ENCODE assay signal across 8 cellular contexts in the genomic region with DNA sequence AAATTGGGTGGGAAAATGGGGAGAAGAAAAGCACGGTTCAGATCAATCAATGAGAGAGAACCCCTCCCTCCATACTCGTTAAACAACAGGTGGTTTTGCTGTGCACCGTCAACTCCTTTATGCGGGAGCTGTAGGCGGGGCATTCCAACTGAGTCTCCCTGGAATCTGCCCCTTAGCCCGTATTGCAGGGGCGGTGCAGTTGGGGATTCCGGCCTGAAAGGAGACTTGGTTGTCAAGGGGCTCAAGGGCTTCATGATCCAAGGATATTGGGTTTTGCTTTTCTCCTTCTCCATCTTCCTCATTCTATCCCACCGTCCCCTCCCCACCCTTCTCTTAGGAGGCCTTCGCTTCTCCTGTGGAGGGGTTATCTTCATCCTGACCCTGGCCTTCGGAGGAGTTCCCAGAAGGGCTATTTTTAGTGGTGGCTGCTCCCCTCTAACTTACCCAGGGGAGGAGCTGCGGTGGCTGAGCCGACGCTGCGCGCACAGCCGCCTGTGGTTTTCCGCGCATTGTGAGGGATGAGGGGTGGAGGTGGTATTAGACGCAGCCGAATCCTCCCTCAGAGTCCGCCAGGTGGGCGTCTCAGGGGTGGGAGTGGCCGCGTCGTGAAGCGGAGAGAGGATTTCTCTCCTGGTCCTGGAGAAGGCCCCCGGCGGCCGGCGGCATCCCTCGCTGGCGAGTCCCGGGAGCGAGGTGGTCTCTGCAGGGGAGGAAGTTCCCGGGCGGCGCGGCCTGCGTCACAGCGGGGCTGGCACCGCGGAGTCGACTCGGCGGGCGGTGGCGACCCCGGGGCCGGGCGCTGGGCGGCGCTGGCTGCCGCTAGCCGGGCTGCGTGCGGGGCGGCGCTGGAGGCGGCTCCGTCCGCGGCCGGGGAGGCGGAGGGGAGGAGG. TPM values are rescaled to one million over a fixed set of nuclear protein-coding genes. Genes with fewer than 3 reads are reported as not detected.
DNase-seq lines count a peak whose midpoint lies in the region; ATAC-seq and TF ChIP-seq lines count a peak whose summit lies in the region.

No MANE protein-coding gene starts in this region.

- H3K4me3 ChIP-seq in breast epithelium, result peak overlapping the region; percentile 81 to 94 (median 92)
- H3K4me3 ChIP-seq in spleen, result peak overlapping the region; percentile 63 to 91 (median 86)

- H3K27ac ChIP-seq in 22Rv1 (peak overlapping the region; percentile 40; the same call in 1 of the 2 replicates), VCaP (peak overlapping the region; percentile 69), breast epithelium (peak overlapping the region; percentile 80 to 90), spleen (peak overlapping the region; percentile 77 to 97 (median 95))

- DNase-seq in NCI-H2029 treated with DMSO at 0.1 percent for 48 hours (lab: John Stamatoyannopoulos, UW) (peak; percentile 24), breast epithelium (ENCODE audit: low spot score in 2 of 2) (peak; percentile 55 to 61), immature natural killer cell (peak; percentile 90 to 92 (median 91)), spleen (peak; percentile 99)

- 3 to 6% (median 4%) methylated on average over 22 to 65 of the region's 65 CpGs for WGBS in spleen, 5 donors

- H3K27me3 ChIP-seq in breast epithelium (no peaks in the 10 kb centered on the region), spleen (replicated peaks in 1 of 7) (no peaks in the 10 kb centered on the region)

- H3K4me1 ChIP-seq in breast epithelium (peaks cover 0 to 4% of the 10 kb centered on the region in 2 donors), spleen (peaks cover 5 to 79% (median 50%) of the 10 kb centered on the region in 6 donors)

- H3K27ac Mint-ChIP-seq in immature natural killer cell, result peak overlapping the region; percentile 92 to 98 (median 96)

- peaks cover 0 to 4% (median 0%) of the 10 kb centered on the region in 3 donors for H3K36me3 Mint-ChIP-seq in immature natural killer cell

- no peaks in the 10 kb centered on the region for H3K9me3 ChIP-seq in breast epithelium
- no peaks in the 10 kb centered on the region for H3K9me3 ChIP-seq in spleen

- H3K4me3 Mint-ChIP-seq in immature natural killer cell, result peak overlapping the region; percentile 91 to 96 (median 96)

- H3K4me1 Mint-ChIP-seq in immature natural killer cell, result peaks cover 47 to 69% of the 10 kb centered on the region in 2 donors

- H3K9me3 Mint-ChIP-seq in immature natural killer cell, result no peaks in the 10 kb centered on the region

- TF ChIP-seq CTCF in 22Rv1 (IDR thresholded peaks at IDR 0.05) (peak; percentile 92), VCaP (conservative IDR thresholded peaks at IDR 0.05) (peak; percentile 90), breast epithelium (IDR thresholded peaks at IDR 0.05) (peak in 2 of 3 donors; percentile 34 to 55), spleen (IDR thresholded peaks at IDR 0.05 in 8 of 11, conservative IDR thresholded peaks at IDR 0.05 in 3 of 11) (peak in 10 of 11 experiments; percentile 27 to 79 (median 63))

- peaks cover 4 to 18% (median 6%) of the 10 kb centered on the region in 3 donors for H3K27me3 Mint-ChIP-seq in immature natural killer cell (ENCODE audit: low read depth in 3 of 3)

- no peaks in the 10 kb centered on the region for H3K36me3 ChIP-seq in breast epithelium
- no peaks in the 10 kb centered on the region for H3K36me3 ChIP-seq in spleen

- intact Hi-C loops in breast epithelium (cut with DNase I; ENCODE audit: low total_unique reads), result no loop called here
- intact Hi-C loops in spleen (cut with DNase I; ENCODE audit: low total_unique reads), result loop anchor here (2.0 kb wide), 1 partner anchor 130 kb away; no protein-coding TSS in a partner anchor

- peak; percentile 87 for ATAC-seq in GM18498 (IDR thresholded peaks at IDR 0.05; ENCODE audit: unreplicated experiment)
- peak; percentile 79 for ATAC-seq in HG02943 (IDR thresholded peaks at IDR 0.05; ENCODE audit: low read depth, unreplicated experiment)

- no peak for TF ChIP-seq POLR2A in breast epithelium (IDR thresholded peaks at IDR 0.05)
- no peak for TF ChIP-seq POLR2A in spleen (IDR thresholded peaks at IDR 0.05)

RNA-seq across cellular contexts. Expression of gene LRRC8C, which starts 0.5 kb away (rescaled TPM):
- total RNA-seq in breast epithelium (10 to 100 TPM; 10.8 to 14.6 (median 12.9) TPM), spleen (10 to 100 TPM; 16.0 to 33.0 (median 27.8) TPM)
- polyA plus RNA-seq in immature natural killer cell (1 to 10 TPM; 3.5 to 7.3 (median 4.1) TPM), spleen (1 to 10 TPM; 3.7 to 3.9 (median 3.7) TPM)

Comparison
In these comparisons a context has a peak if more than half of its experiments do, and no peak if none do; other contexts are left out.
1. Peak in every context shown above with its lines: DNase-seq, ATAC-seq, H3K4me3 ChIP-seq and H3K27ac ChIP-seq.
2. H3K27ac ChIP-seq: peak in every context shown above with its lines; median percentile 95 in spleen; 85 in breast epithelium; 69 in VCaP; 40 in 22Rv1.
3. DNase-seq: peak in every context shown above with its lines; median percentile 99 in spleen; 91 in immature natural killer cell; 58 in breast epithelium; 24 in NCI-H2029 treated with DMSO at 0.1 percent for 48 hours.